1 cellular context compared by ENCODE assay signal in genomic region chr20:22511943-22512910, GRCh38.
A peak's percentile ranks its signal among the peaks of the same experiment; 100 is the strongest.
TF ChIP-seq lines count a peak whose summit lies in the region.

No MANE protein-coding gene starts in this region.

TF ChIP-seq in HepG2, 621 proteins besides CTCF, POLR2A, EP300 and RAD21 (continued from another document and continues in another):
- TF ChIP-seq HNF1A (IDR thresholded peaks at IDR 0.05; ENCODE audit: low read depth) (peak; percentile 97), HNF1A (CRISPR knock-in tag; IDR thresholded peaks at IDR 0.05; ENCODE audit: borderline replicate concordance) (peak; percentile 98), YEATS4 (CRISPR knock-in tag; IDR thresholded peaks at IDR 0.05; ENCODE audit: borderline replicate concordance) (peak; percentile 81; the same call in 1 of the 2 replicates), IRF9 (CRISPR knock-in tag; IDR thresholded peaks at IDR 0.05; ENCODE audit: borderline replicate concordance) (peak; percentile 62), RFXAP (CRISPR knock-in tag; IDR thresholded peaks at IDR 0.05; ENCODE audit: borderline replicate concordance) (peak; percentile 95), MXD3 (CRISPR knock-in tag; IDR thresholded peaks at IDR 0.05) (peak; percentile 39; the same call in 1 of the 2 replicates), ZNF160 (CRISPR knock-in tag; IDR thresholded peaks at IDR 0.05) (0 out of 2 replicates have a peak, but pooled peaks have one; percentile 33), TRIM24 (CRISPR knock-in tag; IDR thresholded peaks at IDR 0.05) (no peak), AHR (CRISPR knock-in tag; IDR thresholded peaks at IDR 0.05) (peak; percentile 94), ELK4 (CRISPR knock-in tag; IDR thresholded peaks at IDR 0.05; ENCODE audit: borderline replicate concordance) (no peak), ZNF431 (CRISPR knock-in tag; IDR thresholded peaks at IDR 0.05; ENCODE audit: borderline replicate concordance, low read depth) (no peak; the same call in 1 of the 2 replicates), KAT7 (CRISPR knock-in tag; IDR thresholded peaks at IDR 0.05; ENCODE audit: borderline replicate concordance) (peak; percentile 61), PHF8 (CRISPR knock-in tag; IDR thresholded peaks at IDR 0.05) (peak; percentile 51; the same call in 1 of the 2 replicates), POLR2G (IDR thresholded peaks at IDR 0.05; ENCODE audit: low read depth, low read length) (peak; percentile 93), CBX2 (IDR thresholded peaks at IDR 0.05; ENCODE audit: low read depth, low read length) (no peak), CBX2 (CRISPR knock-in tag; IDR thresholded peaks at IDR 0.05; ENCODE audit: low read depth) (no peak), HDAC1 (CRISPR knock-in tag; IDR thresholded peaks at IDR 0.05) (peak; percentile 86), ZNF766 (CRISPR knock-in tag; IDR thresholded peaks at IDR 0.05; ENCODE audit: borderline replicate concordance) (peak; percentile 66; the same call in 1 of the 2 replicates), IKZF4 (CRISPR knock-in tag; IDR thresholded peaks at IDR 0.05; ENCODE audit: borderline replicate concordance, low read depth, not compliant biosample characterization) (no peak), POGZ (CRISPR knock-in tag; IDR thresholded peaks at IDR 0.05) (peak; percentile 79), KAT2B (IDR thresholded peaks at IDR 0.05; ENCODE audit: borderline replicate concordance, low read depth, low read length) (no peak), GMEB1 (CRISPR knock-in tag; IDR thresholded peaks at IDR 0.05; ENCODE audit: borderline replicate concordance) (no peak), ZNF331 (CRISPR knock-in tag; IDR thresholded peaks at IDR 0.05) (peak; percentile 94), FOXA1 (IDR thresholded peaks at IDR 0.05) (peak; percentile 90), FOXA1 (CRISPR knock-in tag; IDR thresholded peaks at IDR 0.05) (peak; percentile 98), ZFP37 (CRISPR knock-in tag; IDR thresholded peaks at IDR 0.05; ENCODE audit: borderline replicate concordance) (peak; percentile 79), MED1 (CRISPR knock-in tag; IDR thresholded peaks at IDR 0.05) (peak; percentile 96), MIER2 (CRISPR knock-in tag; IDR thresholded peaks at IDR 0.05) (peak; percentile 69; the same call in 1 of the 2 replicates), ZNF792 (CRISPR knock-in tag; IDR thresholded peaks at IDR 0.05) (peak; percentile 95), ZBTB44 (CRISPR knock-in tag; IDR thresholded peaks at IDR 0.05) (no peak; the same call in 1 of the 2 replicates), HHEX (CRISPR knock-in tag; IDR thresholded peaks at IDR 0.05) (peak; percentile 88), SCMH1 (CRISPR knock-in tag; IDR thresholded peaks at IDR 0.05; ENCODE audit: borderline replicate concordance) (no peak), SMC3 (IDR thresholded peaks at IDR 0.05; ENCODE audit: low read length) (peak; percentile 61), FOXO1 (CRISPR knock-in tag; IDR thresholded peaks at IDR 0.05) (peak; percentile 94), ZC3H4 (CRISPR knock-in tag; IDR thresholded peaks at IDR 0.05; ENCODE audit: borderline replicate concordance) (no peak; the same call in 1 of the 2 replicates), PTBP1 (IDR thresholded peaks at IDR 0.05; ENCODE audit: low read depth, low read length, poor library complexity, severe bottlenecking) (no peak), IRF2 (CRISPR knock-in tag; IDR thresholded peaks at IDR 0.05) (peak; percentile 89), SMARCC2 (IDR thresholded peaks at IDR 0.05) (no peak), ZNF564 (CRISPR knock-in tag; IDR thresholded peaks at IDR 0.05) (peak; percentile 77; the same call in 1 of the 2 replicates), MED8 (CRISPR knock-in tag; IDR thresholded peaks at IDR 0.05; ENCODE audit: insufficient replicate concordance) (peak; percentile 95), FOSL2 (CRISPR knock-in tag; IDR thresholded peaks at IDR 0.05) (peak; percentile 98), ARNTL (CRISPR knock-in tag; IDR thresholded peaks at IDR 0.05) (peak; percentile 91; the same call in 1 of the 2 replicates), USF2 (IDR thresholded peaks at IDR 0.05; ENCODE audit: low read depth, low read length) (peak; percentile 48; the same call in 1 of the 2 replicates), USF2 (CRISPR knock-in tag; IDR thresholded peaks at IDR 0.05; ENCODE audit: borderline replicate concordance) (peak; percentile 16), GZF1 (CRISPR knock-in tag; IDR thresholded peaks at IDR 0.05) (peak; percentile 82; the same call in 1 of the 2 replicates), HOMEZ (CRISPR knock-in tag; IDR thresholded peaks at IDR 0.05; ENCODE audit: low read depth) (peak; percentile 85), ESRRA (CRISPR knock-in tag; IDR thresholded peaks at IDR 0.05; ENCODE audit: low read depth) (peak; percentile 87), ZNF34 (CRISPR knock-in tag; IDR thresholded peaks at IDR 0.05; ENCODE audit: borderline replicate concordance) (0 out of 2 replicates have a peak, but pooled peaks have one; percentile 48), ZUFSP (CRISPR knock-in tag; IDR thresholded peaks at IDR 0.05; ENCODE audit: borderline replicate concordance) (no peak), TEAD3 (CRISPR knock-in tag; optimal IDR thresholded peaks at IDR 0.05; ENCODE audit: borderline replicate concordance) (peak; percentile 91), U2AF1 (optimal IDR thresholded peaks at IDR 0.05; ENCODE audit: low read depth, low read length) (no peak), LCORL (IDR thresholded peaks at IDR 0.05) (no peak), LCORL (CRISPR knock-in tag; IDR thresholded peaks at IDR 0.05) (peak; percentile 93), PLRG1 (conservative IDR thresholded peaks at IDR 0.05) (no peak), ISX (CRISPR knock-in tag; conservative IDR thresholded peaks at IDR 0.05) (peak; percentile 98), SP5 (CRISPR knock-in tag; IDR thresholded peaks at IDR 0.05; ENCODE audit: borderline replicate concordance, low read depth) (peak; percentile 89)
